Comparison of ENCODE assay signal across 9 cellular contexts in genomic region chr6:136548582-136549330, GRCh38. TPM values are rescaled to one million over a fixed set of nuclear protein-coding genes. Genes with fewer than 3 reads are reported as not detected.
A peak's percentile ranks its signal among the peaks of the same experiment; 100 is the strongest.
DNase-seq lines count a peak whose midpoint lies in the region; ATAC-seq and TF ChIP-seq lines count a peak whose summit lies in the region.
"Had no signal": no experiment of that assay in that cellular context is flagged by ENCODE, and none has a peak within 500 bp of the region (broad histone marks: within the 10 kb centered on the region; RNA-seq: fewer than 3 reads in every experiment).

No MANE protein-coding gene starts in this region.

- TF ChIP-seq POLR2A in suprapubic skin (IDR thresholded peaks at IDR 0.05) = no peak

- peak overlapping the region; percentile 63 for H3K4me3 Mint-ChIP-seq in activated T-cell treated with anti-CD3 and anti-CD28 coated beads, Interleukin-2, amount 50 U/mL, for 4 hours

- H3K36me3 ChIP-seq in mammary epithelial cell (ENCODE audit: insufficient read depth, low read length) (no peaks in the 10 kb centered on the region), suprapubic skin (no peaks in the 10 kb centered on the region)
- H3K36me3 ChIP-seq: SJSA1 had no signal

- peaks cover 53% of the 10 kb centered on the region for H3K27me3 Mint-ChIP-seq in activated T-cell treated with anti-CD3 and anti-CD28 coated beads, Interleukin-2, amount 50 U/mL, for 4 hours (ENCODE audit: low read depth)

- H3K27me3 ChIP-seq in mammary epithelial cell (ENCODE audit: insufficient read depth, low read length) (no peaks in the 10 kb centered on the region), suprapubic skin (no peaks in the 10 kb centered on the region)

- peak overlapping the region; percentile 92 for H2AFZ ChIP-seq in mammary epithelial cell (ENCODE audit: low read depth, low read length)

- peaks cover 60% of the 10 kb centered on the region for H3K79me2 ChIP-seq in mammary epithelial cell (ENCODE audit: insufficient read depth, low read length)

- no peak for DNase-seq in activated T-cell treated with anti-CD3 and anti-CD28 coated beads, Interleukin-2, amount 50 U/mL, for 4 hours
- no peak for DNase-seq in activated T-cell treated with anti-CD3 and anti-CD28 coated beads, Interleukin-2, amount 50 U/mL, for 1 hour
- peak; percentile 23 for DNase-seq in mammary epithelial cell
- DNase-seq in medulla oblongata (ENCODE audit: extremely low spot score) = peak; percentile 49
- DNase-seq in suprapubic skin (ENCODE audit: low spot score in 2 of 2) = no peak
- DNase-seq in HK-2 (ENCODE audit: unreplicated experiment) = no peak
- DNase-seq in epidermal melanocyte (ENCODE audit: insufficient read length, low spot score) = no peak

- peak overlapping the region; percentile 62 to 98 (median 84) for H3K4me3 ChIP-seq in mammary epithelial cell (replicated peaks in 1 of 3; ENCODE audit: insufficient read depth in 1 of 3, low read depth in 2 of 3, low read length in 3 of 3)
- H3K4me3 ChIP-seq in suprapubic skin = peak overlapping the region; percentile 73

- TF ChIP-seq EP300 in suprapubic skin (IDR thresholded peaks at IDR 0.05) = no peak

- H3K4me2 ChIP-seq in mammary epithelial cell (ENCODE audit: insufficient read depth, low read depth, low read length) = peak overlapping the region; percentile 79

- no peak for TF ChIP-seq CTCF in mammary epithelial cell (conservative IDR thresholded peaks at IDR 0.05 in 1 of 2, IDR thresholded peaks at IDR 0.05 in 1 of 2; ENCODE audit: extremely low read depth in 1 of 2, insufficient read depth in 1 of 2, low read depth in 1 of 2, low read length in 2 of 2)
- no peak for TF ChIP-seq CTCF in suprapubic skin (IDR thresholded peaks at IDR 0.05)

- no peaks in the 10 kb centered on the region for H3K36me3 Mint-ChIP-seq in activated T-cell treated with anti-CD3 and anti-CD28 coated beads, Interleukin-2, amount 50 U/mL, for 4 hours (ENCODE audit: insufficient read depth)

- H4K20me1 ChIP-seq in mammary epithelial cell (ENCODE audit: insufficient read depth, low read length) = no peaks in the 10 kb centered on the region

- peak overlapping the region; percentile 91 for H3K9ac ChIP-seq in mammary epithelial cell (ENCODE audit: insufficient read depth, low read length)

- intact Hi-C loops in mammary epithelial cell (cut with micrococcal nuclease) = loop anchor here (5.0 kb wide), 1 partner anchor 1096 kb away; no protein-coding TSS in a partner anchor

- in situ Hi-C loops in mammary epithelial cell (cut with MboI; ENCODE audit: low sequenced_read_pairs in 2 of 2) = loop anchor here (25.0 kb wide), 2 partner anchors 161 to 186 kb away; no protein-coding TSS in a partner anchor

- dilution Hi-C loops in mammary epithelial cell (cut with HindIII; ENCODE audit: low sequenced_read_pairs) = no loop called here

- no peaks in the 10 kb centered on the region for H3K9me3 Mint-ChIP-seq in activated T-cell treated with anti-CD3 and anti-CD28 coated beads, Interleukin-2, amount 50 U/mL, for 4 hours

- H3K9me3 ChIP-seq in mammary epithelial cell (replicated peaks; ENCODE audit: insufficient read depth, low read length) (no peaks in the 10 kb centered on the region), suprapubic skin (no peaks in the 10 kb centered on the region)

- CTCF ChIA-PET in mammary epithelial cell (lab: Charles Lee; ENCODE audit: low non-redundant PET) = interaction anchor here (0.6 kb wide), 1 partner anchor 322 kb away, joined by 3 read pairs; no protein-coding TSS in a partner anchor

- H3K4me1 ChIP-seq in mammary epithelial cell (ENCODE audit: insufficient read depth, low read length) (peaks cover 6% of the 10 kb centered on the region), suprapubic skin (peaks cover 25% of the 10 kb centered on the region)

- peaks cover 3% of the 10 kb centered on the region for H3K4me1 Mint-ChIP-seq in activated T-cell treated with anti-CD3 and anti-CD28 coated beads, Interleukin-2, amount 50 U/mL, for 4 hours (ENCODE audit: low read depth)

- H3K27ac ChIP-seq in mammary epithelial cell (ENCODE audit: insufficient read depth, low read depth, low read length) (peak overlapping the region; percentile 84), suprapubic skin (no peak overlapping the region)
- H3K27ac ChIP-seq: SJSA1 had no signal

- BruUV-seq in mammary epithelial cell (replicated peaks; lab: Mats Ljungman, UMichigan) = TSS peak; percentile 29

- no peak for ATAC-seq in activated T-cell treated with anti-CD3 and anti-CD28 coated beads, Interleukin-2, amount 50 U/mL, for 4 hours
- no peak for ATAC-seq in HG03378 (IDR thresholded peaks at IDR 0.05; ENCODE audit: unreplicated experiment)

- WGBS in mammary epithelial cell (ENCODE audit: low coverage, missing lambda C conversion rate) = 18% methylated on average over 14 of the region's 14 CpGs
- WGBS in suprapubic skin = 46% methylated on average over 14 of the region's 14 CpGs

RNA-seq across cellular contexts. Expression of gene MAP7, which starts 1.5 kb away (rescaled TPM):
- total RNA-seq in activated T-cell treated with anti-CD3 and anti-CD28 coated beads, Interleukin-2, amount 50 U/mL, for 4 hours = 1 to 10 TPM in 1 of 3 donors, under 1 TPM in 2; 0.46 to 1.3 (median 0.49) TPM
- total RNA-seq in mammary epithelial cell = 10 to 100 TPM; 38.2 to 39.0 TPM
- 10.6 TPM for polyA plus RNA-seq in mammary epithelial cell
- 15.2 TPM for polyA minus RNA-seq in mammary epithelial cell
- total RNA-seq in suprapubic skin = 10 to 100 TPM; 25.9 to 41.0 (median 28.8) TPM

Comparison
In these comparisons a context has a peak if more than half of its experiments do, and no peak if none do; other contexts are left out.
1. DNase-seq: peak in mammary epithelial cell (single experiment) and medulla oblongata (single experiment); none in activated T-cell treated with anti-CD3 and anti-CD28 coated beads, Interleukin-2, amount 50 U/mL, for 4 hours (single experiment), activated T-cell treated with anti-CD3 and anti-CD28 coated beads, Interleukin-2, amount 50 U/mL, for 1 hour (single experiment), suprapubic skin (0 of 2), HK-2 (single experiment) and epidermal melanocyte (single experiment).
2. RNA of gene MAP7, which starts 1.5 kb away (total RNA-seq): 38.2 to 39.0 TPM in mammary epithelial cell and 25.9 to 41.0 TPM in suprapubic skin; 0.46 to 1.3 TPM in activated T-cell treated with anti-CD3 and anti-CD28 coated beads, Interleukin-2, amount 50 U/mL, for 4 hours; every median in the first group is over 10 times any median in the second.